8 cellular contexts compared by ENCODE assay signal in the genomic region with DNA sequence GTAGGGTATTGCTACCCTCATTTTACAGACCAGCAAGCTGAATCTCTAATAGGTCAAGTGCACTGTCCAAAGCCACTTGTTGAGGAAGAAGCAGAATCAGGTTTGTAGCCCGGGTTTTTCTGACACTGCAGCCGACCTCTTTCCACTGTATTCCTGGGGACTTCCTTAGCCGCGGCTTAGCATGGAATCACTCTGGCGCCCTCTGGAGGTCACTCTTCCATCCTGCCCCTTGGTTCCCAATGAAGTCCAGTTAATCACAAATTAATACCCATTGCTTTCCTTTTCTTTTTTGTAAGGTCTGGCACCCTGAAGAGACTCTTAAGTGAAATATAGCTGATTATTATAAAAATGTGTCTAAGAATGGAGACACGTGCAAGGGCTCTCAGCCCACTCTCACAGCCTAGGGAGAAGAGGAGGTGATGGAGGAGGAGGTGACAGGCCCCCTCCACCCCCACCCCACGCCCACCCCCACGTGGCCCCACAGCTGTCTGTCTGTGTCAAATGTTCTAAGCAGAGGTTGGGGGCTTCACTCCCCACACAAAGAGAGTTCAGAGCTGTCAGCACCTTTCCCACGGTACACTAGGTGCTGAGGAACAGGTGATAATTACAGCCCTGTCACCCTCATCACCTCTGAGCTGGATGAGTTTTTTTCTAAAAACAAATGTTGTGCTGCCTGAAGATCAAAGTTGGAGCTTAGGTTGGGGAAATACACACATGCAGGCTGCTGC. TPM values are rescaled to one million over a fixed set of nuclear protein-coding genes. Genes with fewer than 3 reads are reported as not detected.
A peak's percentile ranks its signal among the peaks of the same experiment; 100 is the strongest.
DNase-seq lines count a peak whose midpoint lies in the region; ATAC-seq and TF ChIP-seq lines count a peak whose summit lies in the region.

No MANE protein-coding gene starts in this region.

- H3K4me3 ChIP-seq in iPS DF 6.9 (ENCODE audit: low read length), result no peak overlapping the region
- H3K4me3 ChIP-seq in spleen, result no peak overlapping the region

- H3K36me3 ChIP-seq in iPS DF 6.9 (ENCODE audit: control insufficient read depth, insufficient read depth, low read length) (no peaks in the 10 kb centered on the region), spleen (no peaks in the 10 kb centered on the region)

- H3K4me1 ChIP-seq in iPS DF 6.9 (ENCODE audit: control insufficient read depth, insufficient read depth, low read length) (no peaks in the 10 kb centered on the region), spleen (peaks cover 0 to 8% (median 0%) of the 10 kb centered on the region in 6 donors)

- DNase-seq in activated CD4-positive, CD25-positive, alpha-beta regulatory T cell (lab: John Stamatoyannopoulos, UW), result peak; percentile 4 to 34 (median 14)
- peak; percentile 23 for DNase-seq in NCI-H1694 (lab: John Stamatoyannopoulos, UW)
- DNase-seq in T-helper 22 cell (ENCODE audit: low read depth), result peak; percentile 4
- DNase-seq in astrocyte of the hippocampus (ENCODE audit: low read depth, low spot score), result peak; percentile 89
- DNase-seq in iPS DF 6.9 (ENCODE audit: low read depth, low spot score), result peak; percentile 50
- DNase-seq in spleen, result no peak

- H3K27ac ChIP-seq in iPS DF 6.9 (ENCODE audit: low read length), result no peak overlapping the region
- H3K27ac ChIP-seq in spleen, result no peak overlapping the region

- no peaks in the 10 kb centered on the region for H3K9me3 ChIP-seq in iPS DF 6.9 (ENCODE audit: control insufficient read depth, insufficient read depth, low read length)
- no peaks in the 10 kb centered on the region for H3K9me3 ChIP-seq in spleen

- H3K27me3 ChIP-seq in iPS DF 6.9 (ENCODE audit: control insufficient read depth, insufficient read depth, low read length) (no peaks in the 10 kb centered on the region), spleen (replicated peaks in 1 of 7) (peaks cover 0 to 16% (median 4%) of the 10 kb centered on the region in 7 donors)

- intact Hi-C loops in spleen (cut with DNase I; ENCODE audit: low total_unique reads), result loop anchor here (5.0 to 10.0 kb wide), 2 partner anchors 226 to 1318 kb away; no protein-coding TSS in a partner anchor

- WGBS in iPS DF 6.9 (ENCODE audit: insufficient coverage, insufficient read length), result no CpG with 5 or more reads among the region's 9 CpGs
- WGBS in spleen, 5 donors, result 8 to 15% (median 11%) methylated on average over 9 of the region's 9 CpGs

- no peak for ATAC-seq in activated CD4-positive, CD25-positive, alpha-beta regulatory T cell treated with anti-CD3 and anti-CD28 coated beads, Interleukin-2, amount 50 U/mL, for 24 hours
- ATAC-seq in HG03432 (IDR thresholded peaks at IDR 0.05; ENCODE audit: unreplicated experiment), result no peak

- TF ChIP-seq CTCF in spleen (IDR thresholded peaks at IDR 0.05 in 8 of 11, conservative IDR thresholded peaks at IDR 0.05 in 3 of 11), result peak; percentile 44 to 88 (median 71)

- no peak for TF ChIP-seq POLR2A in spleen (IDR thresholded peaks at IDR 0.05)

RNA-seq across cellular contexts. Expression of gene DRD2, which starts 57.7 kb away (rescaled TPM):
- not detected for total RNA-seq in spleen
- not detected for polyA plus RNA-seq in spleen
